ENCODE assay signal across 25 cellular contexts in the genomic region with DNA sequence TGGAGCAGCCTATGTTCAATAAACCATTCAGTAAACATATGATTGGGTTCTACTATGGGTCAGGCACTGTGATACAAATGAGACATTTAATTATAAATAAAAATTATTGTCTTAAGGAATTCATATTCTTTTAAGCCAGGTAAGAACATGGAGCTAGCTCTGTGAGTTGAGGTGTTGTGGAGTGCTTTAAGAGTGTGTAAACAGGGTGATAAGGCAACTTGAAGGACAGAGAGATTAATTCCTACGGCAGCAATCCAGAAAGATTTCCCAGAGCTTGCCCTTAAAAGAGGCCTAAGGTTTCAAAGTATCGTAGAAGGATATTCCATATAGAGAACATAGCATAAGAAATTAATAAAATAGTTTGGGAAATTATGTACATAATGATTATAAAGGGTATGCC.
"Had no signal": no experiment of that assay in that cellular context is flagged by ENCODE, and none has a peak within 500 bp of the region (broad histone marks: within the 10 kb centered on the region; RNA-seq: fewer than 3 reads in every experiment).

No MANE protein-coding gene starts in this region.

- H3K27ac Mint-ChIP-seq: dendritic cell treated with granulocyte-macrophage colony-stimulating factor and Interleukin-4, amounts not matched to agents 40 ng/mL and 50 ng/mL, for 4 days; effector memory CD8-positive, alpha-beta T cell; endodermal cell had no signal

- ATAC-seq: effector memory CD8-positive, alpha-beta T cell; esophagus mucosa; foreskin keratinocyte; gastrocnemius medialis; gastroesophageal sphincter; heart left ventricle; heart right ventricle had no signal

- H3K9me3 ChIP-seq: colonic mucosa, esophagus muscularis mucosa, esophagus squamous epithelium, gastrocnemius medialis, gastroesophageal sphincter had no signal

- H3K4me3 Mint-ChIP-seq: dendritic cell treated with granulocyte-macrophage colony-stimulating factor and Interleukin-4, amounts not matched to agents 40 ng/mL and 50 ng/mL, for 4 days; effector memory CD8-positive, alpha-beta T cell; endodermal cell had no signal

- H3K4me1 ChIP-seq: colonic mucosa, esophagus squamous epithelium, foreskin keratinocyte, gastrocnemius medialis, gastroesophageal sphincter, heart left ventricle, heart right ventricle had no signal

- H3K4me3 ChIP-seq: colonic mucosa, coronary artery, dorsolateral prefrontal cortex, esophagus muscularis mucosa, esophagus squamous epithelium, gastrocnemius medialis, gastroesophageal sphincter, heart left ventricle, heart right ventricle had no signal

- DNase-seq: colonic mucosa; cortex of kidney; dermis blood vessel endothelial cell; dorsolateral prefrontal cortex; effector CD4-positive, alpha-beta T cell; effector CD8-positive, alpha-beta T cell; effector memory CD4-positive, alpha-beta T cell; effector memory CD8-positive, alpha-beta T cell; endodermal cell; erythroblast; esophagus squamous epithelium; foreskin fibroblast; foreskin keratinocyte; foreskin melanocyte; gastrocnemius medialis; glutamatergic neuron; head of caudate nucleus; heart left ventricle; heart right ventricle had no signal

- H3K27me3 Mint-ChIP-seq: dendritic cell treated with granulocyte-macrophage colony-stimulating factor and Interleukin-4, amounts not matched to agents 40 ng/mL and 50 ng/mL, for 4 days; effector memory CD8-positive, alpha-beta T cell had no signal

- H3K27ac ChIP-seq: colonic mucosa, coronary artery, epithelial cell of prostate, esophagus muscularis mucosa, esophagus squamous epithelium, foreskin keratinocyte, gastrocnemius medialis, gastroesophageal sphincter, heart left ventricle, heart right ventricle had no signal

- H3K27me3 ChIP-seq: colonic mucosa, dorsolateral prefrontal cortex, esophagus muscularis mucosa, esophagus squamous epithelium, foreskin keratinocyte, gastrocnemius medialis, gastroesophageal sphincter, heart left ventricle, heart right ventricle had no signal

- H3K36me3 ChIP-seq: colonic mucosa, esophagus muscularis mucosa, esophagus squamous epithelium, gastrocnemius medialis, gastroesophageal sphincter, heart left ventricle, heart right ventricle had no signal
